In the genomic region with DNA sequence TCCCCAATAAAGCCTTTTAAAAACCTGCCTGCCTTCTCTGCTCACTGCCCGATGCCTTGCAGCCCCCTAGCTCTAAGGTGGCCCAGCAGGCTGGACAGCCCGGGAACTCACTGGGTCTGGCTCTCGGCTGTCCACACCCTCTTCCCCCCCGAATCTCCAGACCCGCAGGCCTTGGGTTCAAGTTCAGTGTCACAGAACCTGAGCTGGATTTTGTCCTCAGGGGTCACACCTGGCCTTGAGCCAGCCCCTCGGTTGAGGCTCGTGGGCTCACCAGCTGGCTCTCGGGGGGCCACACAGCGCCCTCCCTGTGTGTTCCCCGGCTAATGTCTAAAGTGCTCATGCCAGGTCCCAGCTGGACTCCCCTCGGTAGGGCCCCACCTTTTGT, we compare ENCODE assay signal across 17 cellular contexts. TPM values are rescaled to one million over a fixed set of nuclear protein-coding genes. Genes with fewer than 3 reads are reported as not detected.
A peak's percentile ranks its signal among the peaks of the same experiment; 100 is the strongest.
DNase-seq lines count a peak whose midpoint lies in the region; ATAC-seq and TF ChIP-seq lines count a peak whose summit lies in the region.
"Had no signal": no experiment of that assay in that cellular context is flagged by ENCODE, and none has a peak within 500 bp of the region (broad histone marks: within the 10 kb centered on the region; RNA-seq: fewer than 3 reads in every experiment).

No MANE protein-coding gene starts in this region.

- no peak for TF ChIP-seq EP300 in sigmoid colon (IDR thresholded peaks at IDR 0.05)

- H3K4me1 Mint-ChIP-seq in Caco-2 (ENCODE audit: low read depth, unreplicated experiment), result peaks cover 8% of the 10 kb centered on the region
- H3K4me1 Mint-ChIP-seq in endothelial cell (ENCODE audit: unreplicated experiment), result peaks cover 8% of the 10 kb centered on the region
- peaks cover 20% of the 10 kb centered on the region for H3K4me1 Mint-ChIP-seq in activated T-cell treated with anti-CD3 and anti-CD28 coated beads, Interleukin-2, amount 50 U/mL, for 72 hours (ENCODE audit: low read depth)

- DNase-seq in Caco-2 (no peak), Panc1 (ENCODE audit: low read depth, low spot score) (no peak), esophagus squamous epithelium (lab: John Stamatoyannopoulos, UW) (no peak), sigmoid colon (no peak), DMS53 (lab: John Stamatoyannopoulos, UW) (no peak), activated gamma-delta T cell treated with Interleukin-2 at 50 U/mL for 16 hours (no peak), endothelial cell (ENCODE audit: low spot score) (no peak)
- no peak for DNase-seq in activated T-cell treated with anti-CD3 and anti-CD28 coated beads, Interleukin-2, amount 50 U/mL, for 72 hours
- DNase-seq: activated CD8-positive, alpha-beta memory T cell treated with anti-CD3 and anti-CD28 coated beads, Interleukin-2, amount 50 U/mL, for 4 hours; DMS79; natural killer cell; NCI-H1930; NCI-H774; T-helper 1 cell had no signal

- H3K4me3 Mint-ChIP-seq in Caco-2 (ENCODE audit: unreplicated experiment), result no peak overlapping the region
- H3K4me3 Mint-ChIP-seq in endothelial cell (ENCODE audit: unreplicated experiment), result no peak overlapping the region
- no peak overlapping the region for H3K4me3 Mint-ChIP-seq in activated T-cell treated with anti-CD3 and anti-CD28 coated beads, Interleukin-2, amount 50 U/mL, for 72 hours
- H3K4me3 Mint-ChIP-seq: activated naive CD8-positive, alpha-beta T cell; natural killer cell; stimulated activated memory B cell treated with anti-CD40 and anti-IgM and Interleukin-4, amounts not matched to agents 10 μg/mL and 1 μg/mL and 100 μg/mL, for 72 hours had no signal

- POLR2A ChIA-PET in Caco-2 (lab: Charles Lee), result interaction anchor here (0.6 kb wide), 1 partner anchor 48 kb away, joined by 5 read pairs; no protein-coding TSS in a partner anchor
- POLR2A ChIA-PET in Panc1 (lab: Charles Lee), result no interaction called here

- ATAC-seq in Panc1, result no peak
- ATAC-seq in activated T-cell treated with anti-CD3 and anti-CD28 coated beads, Interleukin-2, amount 50 U/mL, for 72 hours (replicated peaks in 1 of 2), result no peak

- H3K9me3 ChIP-seq in Caco-2 (no peaks in the 10 kb centered on the region), Panc1 (ENCODE audit: control insufficient read depth, insufficient read depth, low read depth, low read length) (no peaks in the 10 kb centered on the region), esophagus squamous epithelium (no peaks in the 10 kb centered on the region), sigmoid colon (no peaks in the 10 kb centered on the region)
- H3K9me3 ChIP-seq: heart right ventricle had no signal

- WGBS in esophagus squamous epithelium, 2 donors, result 63 to 64% methylated on average over 9 to 11 of the region's 11 CpGs
- WGBS in sigmoid colon, 2 donors, result 65 to 76% methylated on average over 11 of the region's 11 CpGs

- H3K9me3 Mint-ChIP-seq in Caco-2 (ENCODE audit: unreplicated experiment) (no peaks in the 10 kb centered on the region), endothelial cell (ENCODE audit: unreplicated experiment) (no peaks in the 10 kb centered on the region)
- H3K9me3 Mint-ChIP-seq in activated T-cell treated with anti-CD3 and anti-CD28 coated beads, Interleukin-2, amount 50 U/mL, for 72 hours, result no peaks in the 10 kb centered on the region
- H3K9me3 Mint-ChIP-seq: natural killer cell; stimulated activated memory B cell treated with anti-CD40 and anti-IgM and Interleukin-4, amounts not matched to agents 10 μg/mL and 1 μg/mL and 100 μg/mL, for 72 hours had no signal

- TF ChIP-seq POLR2A in esophagus squamous epithelium (IDR thresholded peaks at IDR 0.05), result no peak
- no peak for TF ChIP-seq POLR2A in sigmoid colon (IDR thresholded peaks at IDR 0.05)

- H3K4me1 ChIP-seq in Caco-2 (peaks cover 2% of the 10 kb centered on the region), Panc1 (ENCODE audit: control insufficient read depth, insufficient read depth, low read length) (peaks cover 41% of the 10 kb centered on the region), esophagus squamous epithelium (peaks cover 4 to 37% (median 12%) of the 10 kb centered on the region in 3 donors), sigmoid colon (peaks cover 0 to 27% (median 19%) of the 10 kb centered on the region in 4 donors)

- intact Hi-C loops in Caco-2 (cut with micrococcal nuclease; ENCODE audit: unreplicated experiment), result no loop called here
- intact Hi-C loops in Panc1 (cut with micrococcal nuclease; ENCODE audit: unreplicated experiment), result no loop called here
- intact Hi-C loops in esophagus squamous epithelium (cut with DNase I), result no loop called here
- intact Hi-C loops in sigmoid colon (cut with DNase I), result no loop called here

- H3K36me3 ChIP-seq in Caco-2 (ENCODE audit: control insufficient read depth, insufficient read depth, low read length), result peaks cover 17% of the 10 kb centered on the region
- no peaks in the 10 kb centered on the region for H3K36me3 ChIP-seq in Panc1 (ENCODE audit: control insufficient read depth, insufficient read depth, low read length)
- H3K36me3 ChIP-seq in esophagus squamous epithelium, result peaks cover 32 to 94% (median 60%) of the 10 kb centered on the region in 3 donors
- peaks cover 35 to 79% (median 47%) of the 10 kb centered on the region in 4 donors for H3K36me3 ChIP-seq in sigmoid colon

- in situ Hi-C loops in Panc1 (cut with HindIII; ENCODE audit: low pct_unique_long_range_greater_than_20kb, low sequenced_read_pairs), result no loop called here

- no TSS peak for BruUV-seq in Caco-2 (replicated peaks; lab: Mats Ljungman, UMichigan)
- no TSS peak for BruUV-seq in Panc1 (replicated peaks; lab: Mats Ljungman, UMichigan)

- H3K27ac Mint-ChIP-seq in Caco-2 (ENCODE audit: unreplicated experiment), result peak overlapping the region; percentile 45
- no peak overlapping the region for H3K27ac Mint-ChIP-seq in endothelial cell (ENCODE audit: unreplicated experiment)
- H3K27ac Mint-ChIP-seq in activated T-cell treated with anti-CD3 and anti-CD28 coated beads, Interleukin-2, amount 50 U/mL, for 72 hours, result no peak overlapping the region
- H3K27ac Mint-ChIP-seq: activated naive CD8-positive, alpha-beta T cell; natural killer cell; stimulated activated memory B cell treated with anti-CD40 and anti-IgM and Interleukin-4, amounts not matched to agents 10 μg/mL and 1 μg/mL and 100 μg/mL, for 72 hours had no signal

- H3K27me3 ChIP-seq in Caco-2 (replicated peaks; ENCODE audit: control insufficient read depth, insufficient read depth, low read length), result no peaks in the 10 kb centered on the region
- H3K27me3 ChIP-seq in Panc1 (ENCODE audit: control insufficient read depth, insufficient read depth, low read length), result no peaks in the 10 kb centered on the region
- H3K27me3 ChIP-seq in esophagus squamous epithelium, result no peaks in the 10 kb centered on the region
- H3K27me3 ChIP-seq in sigmoid colon, result no peaks in the 10 kb centered on the region
- H3K27me3 ChIP-seq: heart right ventricle had no signal

- H3K27ac ChIP-seq in Panc1 (ENCODE audit: low read length) (peak overlapping the region; percentile 84), esophagus squamous epithelium (peak overlapping the region; percentile 33 to 79 (median 58)), sigmoid colon (peak overlapping the region; percentile 59 to 72 (median 64))

- H3K4me3 ChIP-seq in Caco-2 (ENCODE audit: low read depth, low read length) (no peak overlapping the region), Panc1 (ENCODE audit: low read depth in 2 of 2, low read length in 2 of 2) (no peak overlapping the region), esophagus squamous epithelium (peak overlapping the region in 1 of 4 donors; percentile 15), sigmoid colon (no peak overlapping the region)
- H3K4me3 ChIP-seq: heart right ventricle had no signal

- H3K27me3 Mint-ChIP-seq in Caco-2 (ENCODE audit: insufficient read depth, unreplicated experiment), result no peaks in the 10 kb centered on the region
- H3K27me3 Mint-ChIP-seq in endothelial cell (ENCODE audit: unreplicated experiment), result peaks cover 31% of the 10 kb centered on the region
- H3K27me3 Mint-ChIP-seq in activated T-cell treated with anti-CD3 and anti-CD28 coated beads, Interleukin-2, amount 50 U/mL, for 72 hours (ENCODE audit: low read depth), result no peaks in the 10 kb centered on the region
- H3K27me3 Mint-ChIP-seq: activated naive CD8-positive, alpha-beta T cell; stimulated activated memory B cell treated with anti-CD40 and anti-IgM and Interleukin-4, amounts not matched to agents 10 μg/mL and 1 μg/mL and 100 μg/mL, for 72 hours had no signal

- CTCF ChIA-PET in Caco-2 (lab: Charles Lee) (no interaction called here), Panc1 (lab: Charles Lee) (no interaction called here)

- TF ChIP-seq CTCF in Caco-2 (IDR thresholded peaks at IDR 0.05; ENCODE audit: insufficient read depth in 1 of 2, low read depth in 1 of 2, low read length in 1 of 2, severe bottlenecking in 1 of 2, unreplicated experiment in 1 of 2), result no peak
- TF ChIP-seq CTCF in Panc1 (IDR thresholded peaks at IDR 0.05), result no peak
- TF ChIP-seq CTCF in esophagus squamous epithelium (IDR thresholded peaks at IDR 0.05), result no peak
- TF ChIP-seq CTCF in sigmoid colon (IDR thresholded peaks at IDR 0.05), result no peak
- TF ChIP-seq CTCF in endothelial cell (IDR thresholded peaks at IDR 0.05; ENCODE audit: unreplicated experiment), result no peak

- peaks cover 96% of the 10 kb centered on the region for H3K36me3 Mint-ChIP-seq in Caco-2 (ENCODE audit: insufficient read depth, unreplicated experiment)
- H3K36me3 Mint-ChIP-seq in endothelial cell (ENCODE audit: low read depth, unreplicated experiment), result peaks cover 33% of the 10 kb centered on the region
- peaks cover 4 to 12% of the 10 kb centered on the region in 2 donors for H3K36me3 Mint-ChIP-seq in activated T-cell treated with anti-CD3 and anti-CD28 coated beads, Interleukin-2, amount 50 U/mL, for 72 hours (ENCODE audit: insufficient read depth in 2 of 2)
- H3K36me3 Mint-ChIP-seq: natural killer cell had no signal

RNA-seq across cellular contexts. Expression of a gene that starts 6.7 kb away (rescaled TPM):
- total RNA-seq in Caco-2 (2022) (130 and 147 TPM in 2 replicates), Panc1 (2021; ENCODE audit: unreplicated experiment) (76.7 TPM), esophagus squamous epithelium (10 to 100 TPM; 33.3 to 42.3 (median 36.3) TPM), sigmoid colon (10 to 100 TPM; 28.2 to 44.0 (median 33.9) TPM), endothelial cell (ENCODE audit: unreplicated experiment) (96.0 TPM)
- 59.6 TPM for polyA plus RNA-seq in Panc1 (2012; ENCODE audit: insufficient read length)
- 10 to 100 TPM; 27.0 to 88.8 (median 34.0) TPM for polyA plus RNA-seq in sigmoid colon
- total RNA-seq in activated T-cell treated with anti-CD3 and anti-CD28 coated beads, Interleukin-2, amount 50 U/mL, for 72 hours, result 10 to 100 TPM; 71.1 to 74.5 TPM

RNA-seq across cellular contexts. Expression of a gene that starts 9.7 kb away (rescaled TPM):
- total RNA-seq in Caco-2 (2022) (209 and 224 TPM in 2 replicates), Panc1 (2021; ENCODE audit: unreplicated experiment) (114 TPM), esophagus squamous epithelium (10 to 100 TPM; 31.3 to 57.0 (median 45.2) TPM), sigmoid colon (100 to 1,000 TPM in 1 of 4 donors, 10 to 100 TPM in 3; 52.2 to 105 (median 68.1) TPM), endothelial cell (ENCODE audit: unreplicated experiment) (231 TPM)
- polyA plus RNA-seq in Panc1 (2012; ENCODE audit: insufficient read length), result 273 TPM
- polyA plus RNA-seq in sigmoid colon, result 10 to 100 TPM; 54.8 to 79.7 (median 62.5) TPM
- total RNA-seq in activated T-cell treated with anti-CD3 and anti-CD28 coated beads, Interleukin-2, amount 50 U/mL, for 72 hours, result 10 to 100 TPM; 63.8 to 73.3 TPM

RNA-seq across cellular contexts. Expression of a gene that starts 16.4 kb away (rescaled TPM):
- 64.6 and 77.6 TPM in 2 replicates for total RNA-seq in Caco-2 (2022)
- total RNA-seq in Panc1 (2021; ENCODE audit: unreplicated experiment), result 92.8 TPM
- polyA plus RNA-seq in Panc1 (2012; ENCODE audit: insufficient read length), result 112 TPM
- total RNA-seq in esophagus squamous epithelium, result 10 to 100 TPM; 16.2 to 31.0 (median 20.4) TPM
- total RNA-seq in sigmoid colon, result 10 to 100 TPM; 13.6 to 16.1 (median 14.6) TPM
- 10 to 100 TPM; 30.3 to 55.9 (median 33.6) TPM for polyA plus RNA-seq in sigmoid colon
- total RNA-seq in endothelial cell (ENCODE audit: unreplicated experiment), result 48.2 TPM
- total RNA-seq in activated T-cell treated with anti-CD3 and anti-CD28 coated beads, Interleukin-2, amount 50 U/mL, for 72 hours, result 10 to 100 TPM; 30.5 to 36.6 TPM

RNA-seq across cellular contexts. Expression of a gene that starts 16.8 kb away (rescaled TPM):
- total RNA-seq in Caco-2 (2022), result 55.3 and 56.5 TPM in 2 replicates
- total RNA-seq in Panc1 (2021; ENCODE audit: unreplicated experiment), result 43.2 TPM
- polyA plus RNA-seq in Panc1 (2012; ENCODE audit: insufficient read length), result 68.0 TPM
- 10 to 100 TPM in 3 of 4 donors, 1 to 10 TPM in 1; 6.7 to 25.9 (median 16.9) TPM for total RNA-seq in esophagus squamous epithelium
- total RNA-seq in sigmoid colon, result 10 to 100 TPM; 25.0 to 41.0 (median 26.6) TPM
- polyA plus RNA-seq in sigmoid colon, result 10 to 100 TPM; 13.4 to 29.5 (median 22.8) TPM
- 36.8 TPM for total RNA-seq in endothelial cell (ENCODE audit: unreplicated experiment)
- 10 to 100 TPM; 47.9 to 53.9 TPM for total RNA-seq in activated T-cell treated with anti-CD3 and anti-CD28 coated beads, Interleukin-2, amount 50 U/mL, for 72 hours

RNA-seq across cellular contexts. Expression of a gene that starts 36.0 kb away (rescaled TPM):
- total RNA-seq in Caco-2 (2022) (0.61 and 1.1 TPM in 2 replicates), Panc1 (2021; ENCODE audit: unreplicated experiment) (1.5 TPM), esophagus squamous epithelium (under 1 TPM; 0.56 to 0.91 (median 0.73) TPM), sigmoid colon (under 1 TPM; 0.28 to 0.66 (median 0.38) TPM), endothelial cell (ENCODE audit: unreplicated experiment) (0.90 TPM)
- 2.1 TPM for polyA plus RNA-seq in Panc1 (2012; ENCODE audit: insufficient read length)
- 1 to 10 TPM; 1.8 to 6.8 (median 3.5) TPM for polyA plus RNA-seq in sigmoid colon
- total RNA-seq in activated T-cell treated with anti-CD3 and anti-CD28 coated beads, Interleukin-2, amount 50 U/mL, for 72 hours, result 10 to 100 TPM; 16.7 to 42.3 TPM
